Comparison of ENCODE assay signal across 8 cellular contexts in the genomic region with DNA sequence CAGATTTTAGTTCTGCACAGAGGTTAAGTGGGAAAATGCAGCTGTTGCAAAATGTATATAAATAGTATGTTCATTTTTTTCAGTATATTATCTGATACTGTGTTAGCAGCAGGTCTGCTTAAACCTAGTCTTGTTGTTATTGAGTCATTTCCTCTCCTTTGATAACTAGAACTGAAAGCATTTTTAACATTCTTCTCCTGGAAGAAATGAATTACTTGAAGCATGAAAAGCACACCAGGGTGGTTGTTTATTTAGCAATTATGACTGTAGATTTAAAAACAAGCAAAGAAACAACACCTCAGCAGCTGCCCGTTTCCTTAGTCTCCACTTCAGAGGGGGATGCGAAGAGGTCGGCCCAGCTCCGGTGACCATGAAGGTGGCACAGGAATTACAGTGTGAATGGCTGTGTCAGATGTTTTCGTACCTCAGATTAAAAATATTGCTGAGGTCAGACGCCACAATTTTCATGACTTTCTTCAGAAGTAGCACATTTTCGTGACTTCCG. TPM values are rescaled to one million over a fixed set of nuclear protein-coding genes. Genes with fewer than 3 reads are reported as not detected.
DNase-seq lines count a peak whose midpoint lies in the region; ATAC-seq and TF ChIP-seq lines count a peak whose summit lies in the region.

No MANE protein-coding gene starts in this region.

- H3K4me2 ChIP-seq in KMS-11, result peak overlapping the region; percentile 68; the same call in 1 of the 2 replicates

- peak overlapping the region; percentile 75 for H3K4me3 Mint-ChIP-seq in activated naive CD4-positive, alpha-beta T cell treated with anti-CD3 and anti-CD28 coated beads, Interleukin-2, amount 50 U/mL, for 24 hours
- peak overlapping the region; percentile 81 to 90 (median 86) for H3K4me3 Mint-ChIP-seq in naive thymus-derived CD4-positive, alpha-beta T cell

- intact Hi-C loops in naive thymus-derived CD4-positive, alpha-beta T cell (cut with micrococcal nuclease), result loop anchor here (1.0 to 5.0 kb wide), 4 partner anchors 53 to 1343 kb away; partner anchors contain the start of genes DCBLD1 (in 2 of the 2), GOPC (in 2 of the 2), NUS1 (in 2 of the 2) and ASF1A (in 1 of the 2)

- H2AFZ ChIP-seq in KMS-11 (ENCODE audit: low read depth), result no peak overlapping the region

- no peaks in the 10 kb centered on the region for H3K9me3 ChIP-seq in naive thymus-derived CD4-positive, alpha-beta T cell (ENCODE audit: control insufficient read depth in 2 of 3, low read length in 3 of 3)

- CTCF ChIA-PET in naive thymus-derived CD4-positive, alpha-beta T cell (lab: Charles Lee), result interaction anchor here (0.9 to 4.0 kb wide), 4 partner anchors 11 to 70 kb away, joined by 3 to 18 read pairs (median 4); no protein-coding TSS in a partner anchor

- ATAC-seq in naive thymus-derived CD4-positive, alpha-beta T cell, result peak; percentile 65
- no peak for ATAC-seq in HG02798 (IDR thresholded peaks at IDR 0.05; ENCODE audit: poor library complexity, unreplicated experiment)
- no peak for ATAC-seq in HG03442 (IDR thresholded peaks at IDR 0.05; ENCODE audit: unreplicated experiment)

- H4K20me1 ChIP-seq in KMS-11 (ENCODE audit: insufficient read depth), result 0 out of 2 replicates have a peak, but pooled peaks cover 6% of the 10 kb centered on the region

- H3K36me3 ChIP-seq in KMS-11 (ENCODE audit: insufficient read depth), result no peaks in the 10 kb centered on the region
- H3K36me3 ChIP-seq in naive thymus-derived CD4-positive, alpha-beta T cell (ENCODE audit: control insufficient read depth in 2 of 3, insufficient read depth in 3 of 3, low read length in 3 of 3), result no peaks in the 10 kb centered on the region

- H3K9ac ChIP-seq in KMS-11, result no peak overlapping the region

- no peaks in the 10 kb centered on the region for H3K27me3 Mint-ChIP-seq in activated naive CD4-positive, alpha-beta T cell treated with anti-CD3 and anti-CD28 coated beads, Interleukin-2, amount 50 U/mL, for 24 hours
- peaks cover 0 to 9% (median 0%) of the 10 kb centered on the region in 5 donors for H3K27me3 Mint-ChIP-seq in naive thymus-derived CD4-positive, alpha-beta T cell

- peaks cover 43% of the 10 kb centered on the region for H3K4me1 Mint-ChIP-seq in activated naive CD4-positive, alpha-beta T cell treated with anti-CD3 and anti-CD28 coated beads, Interleukin-2, amount 50 U/mL, for 24 hours
- peaks cover 28 to 44% (median 41%) of the 10 kb centered on the region in 7 donors for H3K4me1 Mint-ChIP-seq in naive thymus-derived CD4-positive, alpha-beta T cell

- TF ChIP-seq CTCF in KMS-11 (conservative IDR thresholded peaks at IDR 0.05; ENCODE audit: low read depth, low read length), result no peak

- no peak overlapping the region for H3K4me3 ChIP-seq in KMS-11 (IDR thresholded peaks at IDR 0.05; ENCODE audit: insufficient read depth, low read depth, low read length)
- H3K4me3 ChIP-seq in naive thymus-derived CD4-positive, alpha-beta T cell (ENCODE audit: low read length), result peak overlapping the region; percentile 75

- POLR2A ChIA-PET in naive thymus-derived CD4-positive, alpha-beta T cell (lab: Charles Lee), result interaction anchor here (0.7 to 3.6 kb wide), 4 partner anchors 53 to 71 kb away, joined by 4 to 27 read pairs (median 7); partner anchors contain the start of gene GOPC

- H3K27me3 ChIP-seq in KMS-11 (ENCODE audit: insufficient read depth, low read depth), result peaks cover 20% of the 10 kb centered on the region; the same call in 1 of the 2 replicates
- H3K27me3 ChIP-seq in naive thymus-derived CD4-positive, alpha-beta T cell (ENCODE audit: control insufficient read depth in 2 of 2, insufficient read depth in 2 of 2, low read length in 2 of 2), result no peaks in the 10 kb centered on the region

- peaks cover 49% of the 10 kb centered on the region for H3K4me1 ChIP-seq in KMS-11 (ENCODE audit: low read depth, poor library complexity, severe bottlenecking)
- peaks cover 18 to 37% of the 10 kb centered on the region in 2 donors for H3K4me1 ChIP-seq in naive thymus-derived CD4-positive, alpha-beta T cell (ENCODE audit: control insufficient read depth in 2 of 2, insufficient read depth in 2 of 2, low read length in 2 of 2)

- no peaks in the 10 kb centered on the region for H3K79me2 ChIP-seq in KMS-11 (ENCODE audit: insufficient read depth, low read depth)

- no peak overlapping the region for H3K27ac ChIP-seq in KMS-11
- peak overlapping the region; percentile 45 for H3K27ac ChIP-seq in naive thymus-derived CD4-positive, alpha-beta T cell (ENCODE audit: low read depth, low read length)

- H3K9me3 Mint-ChIP-seq in activated naive CD4-positive, alpha-beta T cell treated with anti-CD3 and anti-CD28 coated beads, Interleukin-2, amount 50 U/mL, for 24 hours, result no peaks in the 10 kb centered on the region
- no peaks in the 10 kb centered on the region for H3K9me3 Mint-ChIP-seq in naive thymus-derived CD4-positive, alpha-beta T cell

- H3K36me3 Mint-ChIP-seq in activated naive CD4-positive, alpha-beta T cell treated with anti-CD3 and anti-CD28 coated beads, Interleukin-2, amount 50 U/mL, for 24 hours, result no peaks in the 10 kb centered on the region
- H3K36me3 Mint-ChIP-seq in naive thymus-derived CD4-positive, alpha-beta T cell, result no peaks in the 10 kb centered on the region

- DNase-seq in DMS53 treated with DMSO at 0.1 percent for 48 hours (lab: John Stamatoyannopoulos, UW; ENCODE audit: unreplicated experiment) (peak; percentile 43), ureter (ENCODE audit: low spot score) (no peak), NCI-H1694 (lab: John Stamatoyannopoulos, UW) (no peak)
- DNase-seq in naive thymus-derived CD4-positive, alpha-beta T cell, result peak in 7 of 9 donors; percentile 22 to 50 (median 31)

- H3K27ac Mint-ChIP-seq in activated naive CD4-positive, alpha-beta T cell treated with anti-CD3 and anti-CD28 coated beads, Interleukin-2, amount 50 U/mL, for 24 hours, result peak overlapping the region; percentile 60
- H3K27ac Mint-ChIP-seq in naive thymus-derived CD4-positive, alpha-beta T cell, result peak overlapping the region; percentile 79 to 95 (median 85)

RNA-seq across cellular contexts. Expression of gene GOPC, which starts 53.5 kb away (rescaled TPM):
- total RNA-seq in naive thymus-derived CD4-positive, alpha-beta T cell, result 10 to 100 TPM; 16.2 to 39.4 (median 26.5) TPM
- polyA plus RNA-seq in naive thymus-derived CD4-positive, alpha-beta T cell, result 10 to 100 TPM; 14.3 to 17.3 TPM
- total RNA-seq in ureter, result 28.6 TPM

Comparison
In these comparisons a context has a peak if more than half of its experiments do, and no peak if none do; other contexts are left out.
1. DNase-seq: peak in DMS53 treated with DMSO at 0.1 percent for 48 hours (single experiment) and naive thymus-derived CD4-positive, alpha-beta T cell (7 of 9); none in ureter (single experiment) and NCI-H1694 (single experiment).